Comparison of ENCODE assay signal across 1 cellular context in the genomic region with DNA sequence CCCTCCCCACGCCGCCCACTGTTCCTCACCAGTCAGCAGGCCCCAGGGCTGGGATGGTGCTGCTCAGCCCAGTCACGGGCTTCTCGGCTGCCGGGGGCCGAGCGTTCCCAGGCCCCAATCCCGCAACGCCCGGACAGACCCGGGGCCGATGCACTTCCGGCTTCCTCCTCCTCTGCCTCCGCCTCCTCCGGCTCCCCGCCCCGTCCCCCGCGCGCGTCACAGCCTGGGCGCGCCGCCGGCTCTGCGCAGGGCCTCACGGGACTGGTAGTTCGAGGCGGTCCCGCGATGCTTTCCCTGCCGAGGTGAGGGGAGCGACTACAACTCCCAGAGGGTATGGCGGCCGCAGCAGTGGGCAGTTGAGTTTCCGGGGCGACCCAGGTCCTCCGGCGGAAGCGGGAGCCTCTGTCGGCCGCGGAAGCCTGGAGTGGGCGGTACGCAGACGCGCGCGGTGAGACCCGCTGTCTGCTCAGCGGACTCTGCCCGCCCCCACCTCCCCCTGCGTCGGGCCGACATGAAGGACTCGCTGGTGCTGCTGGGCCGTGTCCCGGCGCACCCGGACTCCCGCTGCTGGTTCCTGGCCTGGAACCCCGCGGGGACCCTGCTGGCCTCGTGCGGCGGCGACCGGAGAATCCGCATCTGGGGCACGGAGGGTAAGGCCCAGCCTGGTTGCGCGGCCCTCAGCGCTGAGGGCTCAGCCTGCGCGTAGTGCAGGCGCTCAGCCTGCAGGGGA.
TF ChIP-seq lines count a peak whose summit lies in the region.

A gene (plus strand): TSS at position 386 of the 730 bp plus-strand sequence. CDS start 126 bp downstream, at position 512.
A gene with protein sequence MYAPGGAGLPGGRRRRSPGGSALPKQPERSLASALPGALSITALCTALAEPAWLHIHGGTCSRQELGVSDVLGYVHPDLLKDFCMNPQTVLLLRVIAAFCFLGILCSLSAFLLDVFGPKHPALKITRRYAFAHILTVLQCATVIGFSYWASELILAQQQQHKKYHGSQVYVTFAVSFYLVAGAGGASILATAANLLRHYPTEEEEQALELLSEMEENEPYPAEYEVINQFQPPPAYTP (minus strand): TSS at position 158 of the 730 bp plus-strand sequence. CDS start 616 bp downstream, outside the sequence.

TF ChIP-seq in K562, 482 proteins besides CTCF, POLR2A, EP300 and RAD21 (continued from another document and continues in another):
- TF ChIP-seq MYC (IDR thresholded peaks at IDR 0.05; ENCODE audit: low read depth, low read length) (peak; percentile 74; the same call in 1 of the 2 replicates), MYC (CRISPR knock-in tag; IDR thresholded peaks at IDR 0.05; ENCODE audit: borderline replicate concordance, low read depth) (peak; percentile 88; the same call in 1 of the 2 replicates), HNRNPUL1 (IDR thresholded peaks at IDR 0.05; ENCODE audit: low read length) (no peak), NR2C2 (CRISPR knock-in tag; IDR thresholded peaks at IDR 0.05) (peak; percentile 97), NR2C2 (tag; IDR thresholded peaks at IDR 0.05) (peak; percentile 99), ZFPM2 (CRISPR knock-in tag; IDR thresholded peaks at IDR 0.05) (no peak), HMG20B (CRISPR knock-in tag; IDR thresholded peaks at IDR 0.05) (no peak), ELF1 (tag; IDR thresholded peaks at IDR 0.05) (peak; percentile 98), CC2D1A (IDR thresholded peaks at IDR 0.05) (no peak), RBBP5 (IDR thresholded peaks at IDR 0.05; ENCODE audit: borderline replicate concordance, insufficient read depth, low read length, poor library complexity, severe bottlenecking) (peak; percentile 54), MXI1 (IDR thresholded peaks at IDR 0.05; ENCODE audit: low read depth, low read length) (peak; percentile 48; the same call in 1 of the 2 replicates), SIX5 (IDR thresholded peaks at IDR 0.05; ENCODE audit: borderline replicate concordance in 1 of 2, insufficient read depth in 1 of 2, low read depth in 1 of 2, low read length in 2 of 2) (peak; percentile 73 to 83), HDAC2 (IDR thresholded peaks at IDR 0.05) (peak; percentile 20; the same call in 1 of the 2 replicates), NFE2L1 (tag; IDR thresholded peaks at IDR 0.05; ENCODE audit: borderline replicate concordance, low read depth) (no peak), MCM7 (IDR thresholded peaks at IDR 0.05) (no peak), MYNN (IDR thresholded peaks at IDR 0.05) (no peak), MYNN (CRISPR knock-in tag; IDR thresholded peaks at IDR 0.05) (no peak), ZKSCAN1 (IDR thresholded peaks at IDR 0.05; ENCODE audit: low read depth, low read length) (no peak), ZFP1 (CRISPR knock-in tag; IDR thresholded peaks at IDR 0.05) (no peak), FOXJ2 (tag; IDR thresholded peaks at IDR 0.05) (0 out of 2 replicates have a peak, but pooled peaks have one; percentile 43), ZNF384 (IDR thresholded peaks at IDR 0.05; ENCODE audit: low read depth, low read length) (no peak), RUNX1 (IDR thresholded peaks at IDR 0.05; ENCODE audit: low read depth) (0 out of 2 replicates have a peak, but pooled peaks have one; percentile 37), STAT5A (IDR thresholded peaks at IDR 0.05; ENCODE audit: borderline replicate concordance, low read length) (no peak), FIP1L1 (IDR thresholded peaks at IDR 0.05; ENCODE audit: low read depth, low read length, poor library complexity, severe bottlenecking) (peak; percentile 59), E2F3 (CRISPR knock-in tag; IDR thresholded peaks at IDR 0.05) (0 out of 2 replicates have a peak, but pooled peaks have one; percentile 22), RB1 (IDR thresholded peaks at IDR 0.05; ENCODE audit: low read depth) (peak; percentile 64), ILF3 (IDR thresholded peaks at IDR 0.05; ENCODE audit: borderline replicate concordance) (no peak), SMARCC2 (IDR thresholded peaks at IDR 0.05; ENCODE audit: low read depth) (no peak), BHLHE40 (IDR thresholded peaks at IDR 0.05; ENCODE audit: low read length) (peak; percentile 91), PTTG1 (tag; IDR thresholded peaks at IDR 0.05; ENCODE audit: low read depth) (no peak), NFIC (IDR thresholded peaks at IDR 0.05) (no peak), NEUROD1 (IDR thresholded peaks at IDR 0.05; ENCODE audit: borderline replicate concordance, low read depth, low read length, partially characterized antibody) (peak; percentile 43), ZNF347 (CRISPR knock-in tag; IDR thresholded peaks at IDR 0.05; ENCODE audit: low read depth) (no peak), NFIX (CRISPR knock-in tag; IDR thresholded peaks at IDR 0.05; ENCODE audit: low read depth) (no peak), ELF2 (CRISPR knock-in tag; IDR thresholded peaks at IDR 0.05) (peak; percentile 89), POLR2B (IDR thresholded peaks at IDR 0.05; ENCODE audit: low read depth, partially characterized antibody) (peak; percentile 71), JUN (IDR thresholded peaks at IDR 0.05; ENCODE audit: borderline replicate concordance, low read depth, low read length) (peak; percentile 66), JUN (CRISPR knock-in tag; IDR thresholded peaks at IDR 0.05; ENCODE audit: borderline replicate concordance) (no peak)
- TF ChIP-seq, protein P1, sequence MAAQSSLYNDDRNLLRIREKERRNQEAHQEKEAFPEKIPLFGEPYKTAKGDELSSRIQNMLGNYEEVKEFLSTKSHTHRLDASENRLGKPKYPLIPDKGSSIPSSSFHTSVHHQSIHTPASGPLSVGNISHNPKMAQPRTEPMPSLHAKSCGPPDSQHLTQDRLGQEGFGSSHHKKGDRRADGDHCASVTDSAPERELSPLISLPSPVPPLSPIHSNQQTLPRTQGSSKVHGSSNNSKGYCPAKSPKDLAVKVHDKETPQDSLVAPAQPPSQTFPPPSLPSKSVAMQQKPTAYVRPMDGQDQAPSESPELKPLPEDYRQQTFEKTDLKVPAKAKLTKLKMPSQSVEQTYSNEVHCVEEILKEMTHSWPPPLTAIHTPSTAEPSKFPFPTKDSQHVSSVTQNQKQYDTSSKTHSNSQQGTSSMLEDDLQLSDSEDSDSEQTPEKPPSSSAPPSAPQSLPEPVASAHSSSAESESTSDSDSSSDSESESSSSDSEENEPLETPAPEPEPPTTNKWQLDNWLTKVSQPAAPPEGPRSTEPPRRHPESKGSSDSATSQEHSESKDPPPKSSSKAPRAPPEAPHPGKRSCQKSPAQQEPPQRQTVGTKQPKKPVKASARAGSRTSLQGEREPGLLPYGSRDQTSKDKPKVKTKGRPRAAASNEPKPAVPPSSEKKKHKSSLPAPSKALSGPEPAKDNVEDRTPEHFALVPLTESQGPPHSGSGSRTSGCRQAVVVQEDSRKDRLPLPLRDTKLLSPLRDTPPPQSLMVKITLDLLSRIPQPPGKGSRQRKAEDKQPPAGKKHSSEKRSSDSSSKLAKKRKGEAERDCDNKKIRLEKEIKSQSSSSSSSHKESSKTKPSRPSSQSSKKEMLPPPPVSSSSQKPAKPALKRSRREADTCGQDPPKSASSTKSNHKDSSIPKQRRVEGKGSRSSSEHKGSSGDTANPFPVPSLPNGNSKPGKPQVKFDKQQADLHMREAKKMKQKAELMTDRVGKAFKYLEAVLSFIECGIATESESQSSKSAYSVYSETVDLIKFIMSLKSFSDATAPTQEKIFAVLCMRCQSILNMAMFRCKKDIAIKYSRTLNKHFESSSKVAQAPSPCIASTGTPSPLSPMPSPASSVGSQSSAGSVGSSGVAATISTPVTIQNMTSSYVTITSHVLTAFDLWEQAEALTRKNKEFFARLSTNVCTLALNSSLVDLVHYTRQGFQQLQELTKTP (IDR thresholded peaks at IDR 0.05; ENCODE audit: low read depth in 1 of 2, partially characterized antibody in 2 of 2): peak in 1 of 2 experiments; percentile 93
- TF ChIP-seq, protein P2, sequence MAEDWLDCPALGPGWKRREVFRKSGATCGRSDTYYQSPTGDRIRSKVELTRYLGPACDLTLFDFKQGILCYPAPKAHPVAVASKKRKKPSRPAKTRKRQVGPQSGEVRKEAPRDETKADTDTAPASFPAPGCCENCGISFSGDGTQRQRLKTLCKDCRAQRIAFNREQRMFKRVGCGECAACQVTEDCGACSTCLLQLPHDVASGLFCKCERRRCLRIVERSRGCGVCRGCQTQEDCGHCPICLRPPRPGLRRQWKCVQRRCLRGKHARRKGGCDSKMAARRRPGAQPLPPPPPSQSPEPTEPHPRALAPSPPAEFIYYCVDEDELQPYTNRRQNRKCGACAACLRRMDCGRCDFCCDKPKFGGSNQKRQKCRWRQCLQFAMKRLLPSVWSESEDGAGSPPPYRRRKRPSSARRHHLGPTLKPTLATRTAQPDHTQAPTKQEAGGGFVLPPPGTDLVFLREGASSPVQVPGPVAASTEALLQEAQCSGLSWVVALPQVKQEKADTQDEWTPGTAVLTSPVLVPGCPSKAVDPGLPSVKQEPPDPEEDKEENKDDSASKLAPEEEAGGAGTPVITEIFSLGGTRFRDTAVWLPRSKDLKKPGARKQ (CRISPR knock-in tag; IDR thresholded peaks at IDR 0.05): no peak
- TF ChIP-seq, protein P3, sequence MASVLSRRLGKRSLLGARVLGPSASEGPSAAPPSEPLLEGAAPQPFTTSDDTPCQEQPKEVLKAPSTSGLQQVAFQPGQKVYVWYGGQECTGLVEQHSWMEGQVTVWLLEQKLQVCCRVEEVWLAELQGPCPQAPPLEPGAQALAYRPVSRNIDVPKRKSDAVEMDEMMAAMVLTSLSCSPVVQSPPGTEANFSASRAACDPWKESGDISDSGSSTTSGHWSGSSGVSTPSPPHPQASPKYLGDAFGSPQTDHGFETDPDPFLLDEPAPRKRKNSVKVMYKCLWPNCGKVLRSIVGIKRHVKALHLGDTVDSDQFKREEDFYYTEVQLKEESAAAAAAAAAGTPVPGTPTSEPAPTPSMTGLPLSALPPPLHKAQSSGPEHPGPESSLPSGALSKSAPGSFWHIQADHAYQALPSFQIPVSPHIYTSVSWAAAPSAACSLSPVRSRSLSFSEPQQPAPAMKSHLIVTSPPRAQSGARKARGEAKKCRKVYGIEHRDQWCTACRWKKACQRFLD (CRISPR knock-in tag; IDR thresholded peaks at IDR 0.05): no peak
- TF ChIP-seq, protein P4, sequence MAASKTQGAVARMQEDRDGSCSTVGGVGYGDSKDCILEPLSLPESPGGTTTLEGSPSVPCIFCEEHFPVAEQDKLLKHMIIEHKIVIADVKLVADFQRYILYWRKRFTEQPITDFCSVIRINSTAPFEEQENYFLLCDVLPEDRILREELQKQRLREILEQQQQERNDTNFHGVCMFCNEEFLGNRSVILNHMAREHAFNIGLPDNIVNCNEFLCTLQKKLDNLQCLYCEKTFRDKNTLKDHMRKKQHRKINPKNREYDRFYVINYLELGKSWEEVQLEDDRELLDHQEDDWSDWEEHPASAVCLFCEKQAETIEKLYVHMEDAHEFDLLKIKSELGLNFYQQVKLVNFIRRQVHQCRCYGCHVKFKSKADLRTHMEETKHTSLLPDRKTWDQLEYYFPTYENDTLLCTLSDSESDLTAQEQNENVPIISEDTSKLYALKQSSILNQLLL (CRISPR knock-in tag; IDR thresholded peaks at IDR 0.05; ENCODE audit: borderline replicate concordance): no peak
- TF ChIP-seq, protein P5, sequence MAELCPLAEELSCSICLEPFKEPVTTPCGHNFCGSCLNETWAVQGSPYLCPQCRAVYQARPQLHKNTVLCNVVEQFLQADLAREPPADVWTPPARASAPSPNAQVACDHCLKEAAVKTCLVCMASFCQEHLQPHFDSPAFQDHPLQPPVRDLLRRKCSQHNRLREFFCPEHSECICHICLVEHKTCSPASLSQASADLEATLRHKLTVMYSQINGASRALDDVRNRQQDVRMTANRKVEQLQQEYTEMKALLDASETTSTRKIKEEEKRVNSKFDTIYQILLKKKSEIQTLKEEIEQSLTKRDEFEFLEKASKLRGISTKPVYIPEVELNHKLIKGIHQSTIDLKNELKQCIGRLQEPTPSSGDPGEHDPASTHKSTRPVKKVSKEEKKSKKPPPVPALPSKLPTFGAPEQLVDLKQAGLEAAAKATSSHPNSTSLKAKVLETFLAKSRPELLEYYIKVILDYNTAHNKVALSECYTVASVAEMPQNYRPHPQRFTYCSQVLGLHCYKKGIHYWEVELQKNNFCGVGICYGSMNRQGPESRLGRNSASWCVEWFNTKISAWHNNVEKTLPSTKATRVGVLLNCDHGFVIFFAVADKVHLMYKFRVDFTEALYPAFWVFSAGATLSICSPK (IDR thresholded peaks at IDR 0.05; ENCODE audit: borderline replicate concordance): no peak
- TF ChIP-seq, protein P6, sequence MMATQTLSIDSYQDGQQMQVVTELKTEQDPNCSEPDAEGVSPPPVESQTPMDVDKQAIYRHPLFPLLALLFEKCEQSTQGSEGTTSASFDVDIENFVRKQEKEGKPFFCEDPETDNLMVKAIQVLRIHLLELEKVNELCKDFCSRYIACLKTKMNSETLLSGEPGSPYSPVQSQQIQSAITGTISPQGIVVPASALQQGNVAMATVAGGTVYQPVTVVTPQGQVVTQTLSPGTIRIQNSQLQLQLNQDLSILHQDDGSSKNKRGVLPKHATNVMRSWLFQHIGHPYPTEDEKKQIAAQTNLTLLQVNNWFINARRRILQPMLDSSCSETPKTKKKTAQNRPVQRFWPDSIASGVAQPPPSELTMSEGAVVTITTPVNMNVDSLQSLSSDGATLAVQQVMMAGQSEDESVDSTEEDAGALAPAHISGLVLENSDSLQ (IDR thresholded peaks at IDR 0.05): peak; percentile 47; the same call in 1 of the 2 replicates
- TF ChIP-seq, protein P7, sequence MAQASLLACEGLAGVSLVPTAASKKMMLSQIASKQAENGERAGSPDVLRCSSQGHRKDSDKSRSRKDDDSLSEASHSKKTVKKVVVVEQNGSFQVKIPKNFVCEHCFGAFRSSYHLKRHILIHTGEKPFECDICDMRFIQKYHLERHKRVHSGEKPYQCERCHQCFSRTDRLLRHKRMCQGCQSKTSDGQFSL (CRISPR knock-in tag; IDR thresholded peaks at IDR 0.05): no peak
- TF ChIP-seq, protein P7 (tag; IDR thresholded peaks at IDR 0.05): no peak
- TF ChIP-seq, protein P8, sequence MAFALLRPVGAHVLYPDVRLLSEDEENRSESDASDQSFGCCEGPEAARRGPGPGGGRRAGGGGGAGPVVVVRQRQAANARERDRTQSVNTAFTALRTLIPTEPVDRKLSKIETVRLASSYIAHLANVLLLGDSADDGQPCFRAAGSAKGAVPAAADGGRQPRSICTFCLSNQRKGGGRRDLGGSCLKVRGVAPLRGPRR (CRISPR knock-in tag; IDR thresholded peaks at IDR 0.05): no peak
- TF ChIP-seq, protein P9, sequence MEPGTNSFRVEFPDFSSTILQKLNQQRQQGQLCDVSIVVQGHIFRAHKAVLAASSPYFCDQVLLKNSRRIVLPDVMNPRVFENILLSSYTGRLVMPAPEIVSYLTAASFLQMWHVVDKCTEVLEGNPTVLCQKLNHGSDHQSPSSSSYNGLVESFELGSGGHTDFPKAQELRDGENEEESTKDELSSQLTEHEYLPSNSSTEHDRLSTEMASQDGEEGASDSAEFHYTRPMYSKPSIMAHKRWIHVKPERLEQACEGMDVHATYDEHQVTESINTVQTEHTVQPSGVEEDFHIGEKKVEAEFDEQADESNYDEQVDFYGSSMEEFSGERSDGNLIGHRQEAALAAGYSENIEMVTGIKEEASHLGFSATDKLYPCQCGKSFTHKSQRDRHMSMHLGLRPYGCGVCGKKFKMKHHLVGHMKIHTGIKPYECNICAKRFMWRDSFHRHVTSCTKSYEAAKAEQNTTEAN (CRISPR knock-in tag; IDR thresholded peaks at IDR 0.05): no peak
- TF ChIP-seq, protein P10, sequence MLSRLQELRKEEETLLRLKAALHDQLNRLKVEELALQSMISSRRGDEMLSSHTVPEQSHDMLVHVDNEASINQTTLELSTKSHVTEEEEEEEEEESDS (CRISPR knock-in tag; IDR thresholded peaks at IDR 0.05): no peak
